Comparison of ENCODE assay signal across 12 cellular contexts in genomic region chr5:94181940-94182339, GRCh38.
DNase-seq lines count a peak whose midpoint lies in the region; ATAC-seq, FAIRE-seq and TF ChIP-seq lines count a peak whose summit lies in the region.
"Had no signal": no experiment of that assay in that cellular context is flagged by ENCODE, and none has a peak within 500 bp of the region (broad histone marks: within the 10 kb centered on the region; RNA-seq: fewer than 3 reads in every experiment).

No MANE protein-coding gene starts in this region.

- intact Hi-C loops in MCF 10A (cut with micrococcal nuclease) (no loop called here), breast epithelium (cut with DNase I; ENCODE audit: low total_unique reads) (no loop called here)

- no peak overlapping the region for H3K4me3 Mint-ChIP-seq in MCF 10A (ENCODE audit: unreplicated experiment)
- H3K4me3 Mint-ChIP-seq: B cell; central memory CD8-positive, alpha-beta T cell; immature natural killer cell; stimulated activated naive CD8-positive, alpha-beta T cell treated with anti-CD3 and anti-CD28 coated beads, Interleukin-15, Interleukin-2, amounts not matched to agents 100 ng/mL and 50 ng/mL, for 24 hours had no signal

- TF ChIP-seq EP300 in upper lobe of left lung (IDR thresholded peaks at IDR 0.05) = no peak

- no TSS peak for BruUV-seq in MCF 10A (replicated peaks; lab: Mats Ljungman, UMichigan)

- TF ChIP-seq POLR2A in breast epithelium (IDR thresholded peaks at IDR 0.05) = no peak
- TF ChIP-seq POLR2A in upper lobe of left lung (IDR thresholded peaks at IDR 0.05) = no peak
- TF ChIP-seq POLR2A in GM18505 (IDR thresholded peaks at IDR 0.05; ENCODE audit: borderline replicate concordance, extremely low read depth, insufficient read depth, insufficient read length) = no peak

- no peaks in the 10 kb centered on the region for H3K4me1 ChIP-seq in breast epithelium
- H3K4me1 ChIP-seq in upper lobe of left lung = no peaks in the 10 kb centered on the region
- no peaks in the 10 kb centered on the region for H3K4me1 ChIP-seq in right atrium auricular region

- no peak for TF ChIP-seq CTCF in MCF 10A (IDR thresholded peaks at IDR 0.05; ENCODE audit: unreplicated experiment)
- no peak for TF ChIP-seq CTCF in breast epithelium (IDR thresholded peaks at IDR 0.05)
- TF ChIP-seq CTCF in upper lobe of left lung (IDR thresholded peaks at IDR 0.05) = no peak
- TF ChIP-seq CTCF in right atrium auricular region (IDR thresholded peaks at IDR 0.05) = no peak

- WGBS in upper lobe of left lung, 2 donors = 67 to 76% methylated on average over 2 of the region's 2 CpGs

- H3K36me3 ChIP-seq in breast epithelium = no peaks in the 10 kb centered on the region
- no peaks in the 10 kb centered on the region for H3K36me3 ChIP-seq in upper lobe of left lung
- H3K36me3 ChIP-seq in right atrium auricular region = no peaks in the 10 kb centered on the region

- no peaks in the 10 kb centered on the region for H3K27me3 Mint-ChIP-seq in MCF 10A (ENCODE audit: insufficient read depth, unreplicated experiment)

- peak; percentile 64 for FAIRE-seq in TTC549 (lab: Jason Lieb, UNC)

- H3K9me3 Mint-ChIP-seq in MCF 10A (ENCODE audit: unreplicated experiment) = no peaks in the 10 kb centered on the region
- H3K9me3 Mint-ChIP-seq: central memory CD8-positive, alpha-beta T cell had no signal

- ATAC-seq in HG03520 (IDR thresholded peaks at IDR 0.05; ENCODE audit: unreplicated experiment) (peak; percentile 60), upper lobe of left lung (ENCODE audit: low FRiP score in 2 of 2) (no peak), GM18505 (IDR thresholded peaks at IDR 0.05; ENCODE audit: unreplicated experiment) (no peak)

- H3K4me3 ChIP-seq in breast epithelium (no peak overlapping the region), upper lobe of left lung (no peak overlapping the region), right atrium auricular region (no peak overlapping the region)

- no peak overlapping the region for H3K27ac Mint-ChIP-seq in MCF 10A (ENCODE audit: low read depth, unreplicated experiment)
- H3K27ac Mint-ChIP-seq: B cell; immature natural killer cell; stimulated activated naive CD8-positive, alpha-beta T cell treated with anti-CD3 and anti-CD28 coated beads, Interleukin-15, Interleukin-2, amounts not matched to agents 100 ng/mL and 50 ng/mL, for 24 hours had no signal

- H3K9me3 ChIP-seq in breast epithelium = no peaks in the 10 kb centered on the region
- no peaks in the 10 kb centered on the region for H3K9me3 ChIP-seq in upper lobe of left lung
- no peaks in the 10 kb centered on the region for H3K9me3 ChIP-seq in right atrium auricular region

- no peaks in the 10 kb centered on the region for H3K4me1 Mint-ChIP-seq in MCF 10A (ENCODE audit: insufficient read depth, unreplicated experiment)
- H3K4me1 Mint-ChIP-seq: B cell; central memory CD8-positive, alpha-beta T cell had no signal

- CTCF ChIA-PET in MCF 10A (lab: Yijun Ruan, JAX) = interaction anchor here (0.6 to 0.9 kb wide), 2 partner anchors 53 to 317 kb away, joined by 3 read pairs; no protein-coding TSS in a partner anchor

- no peaks in the 10 kb centered on the region for H3K36me3 Mint-ChIP-seq in MCF 10A (ENCODE audit: insufficient read depth, unreplicated experiment)
- H3K36me3 Mint-ChIP-seq: immature natural killer cell had no signal

- H3K27ac ChIP-seq in breast epithelium (no peak overlapping the region), upper lobe of left lung (no peak overlapping the region), right atrium auricular region (no peak overlapping the region)

- H3K27me3 ChIP-seq in breast epithelium (no peaks in the 10 kb centered on the region), upper lobe of left lung (no peaks in the 10 kb centered on the region), right atrium auricular region (no peaks in the 10 kb centered on the region)

- DNase-seq in MCF 10A (ENCODE audit: unreplicated experiment) (peak; percentile 6), breast epithelium (ENCODE audit: low spot score in 2 of 2) (no peak), upper lobe of left lung (no peak), NCI-H1092 (lab: John Stamatoyannopoulos, UW) (no peak), right atrium auricular region (ENCODE audit: low spot score) (no peak)
- DNase-seq: immature natural killer cell had no signal

- POLR2A ChIA-PET in MCF 10A (lab: Yijun Ruan, JAX) = no interaction called here
